In genomic region chr1:156216361-156217086, GRCh38 we compare ENCODE assay signal across 1 cellular context. TPM values are rescaled to one million over a fixed set of nuclear protein-coding genes. Genes with fewer than 3 reads are reported as not detected.
"Had no signal": no experiment of that assay in that cellular context is flagged by ENCODE, and none has a peak within 500 bp of the region (broad histone marks: within the 10 kb centered on the region; RNA-seq: fewer than 3 reads in every experiment).

No MANE protein-coding gene starts in this region.

RNA-seq across cellular contexts. Expression of gene BGLAP, which starts 25.5 kb away (rescaled TPM):
- total RNA-seq: thoracic aorta had no signal
